14 cellular contexts compared by ENCODE assay signal in the genomic region with DNA sequence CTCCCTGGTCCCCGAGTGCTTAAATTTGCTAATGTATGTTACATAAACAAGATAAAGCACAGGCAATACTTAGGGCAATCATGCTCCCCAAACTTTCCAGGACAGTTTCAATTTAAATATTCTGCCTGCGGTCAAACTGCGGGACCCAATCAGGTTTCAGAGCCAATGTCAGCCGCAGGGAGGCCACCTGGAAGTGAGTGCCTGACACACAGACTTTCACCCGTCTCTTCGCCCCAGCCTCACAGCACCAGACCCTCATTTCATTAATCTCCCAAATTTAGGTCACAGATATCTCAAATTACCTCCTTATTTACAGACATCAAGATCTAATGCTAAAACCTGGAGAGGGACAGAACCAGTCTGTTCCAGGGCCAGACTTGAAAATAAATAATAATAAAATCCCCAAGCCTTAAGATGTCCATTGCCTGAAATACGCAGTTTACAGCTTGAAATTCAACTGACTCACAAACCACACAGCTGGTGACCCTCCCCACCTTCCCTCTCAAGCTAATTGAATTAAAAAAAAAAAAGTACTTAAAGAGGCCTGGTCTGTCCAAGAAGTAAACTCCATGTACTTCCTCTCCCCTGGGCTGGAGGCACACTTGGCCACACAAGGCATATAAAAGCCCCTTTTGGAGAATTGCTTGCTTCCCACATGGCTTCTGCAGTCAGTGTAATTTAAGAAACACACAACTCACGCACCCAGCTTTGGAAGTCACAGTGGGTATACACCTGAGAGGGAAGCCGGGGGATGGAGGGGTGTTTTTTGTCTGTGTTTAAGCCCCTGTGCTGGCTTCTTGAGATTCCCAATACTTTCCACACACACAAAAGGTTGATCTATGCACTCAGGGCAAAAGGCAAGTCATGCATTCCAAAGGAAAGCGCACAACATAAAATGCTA.
DNase-seq lines count a peak whose midpoint lies in the region; ATAC-seq and TF ChIP-seq lines count a peak whose summit lies in the region.
"Had no signal": no experiment of that assay in that cellular context is flagged by ENCODE, and none has a peak within 500 bp of the region (broad histone marks: within the 10 kb centered on the region; RNA-seq: fewer than 3 reads in every experiment).

No MANE protein-coding gene starts in this region.

- TF ChIP-seq CTCF in Caco-2 (IDR thresholded peaks at IDR 0.05; ENCODE audit: insufficient read depth in 1 of 2, low read depth in 1 of 2, low read length in 1 of 2, severe bottlenecking in 1 of 2, unreplicated experiment in 1 of 2) (no peak), endodermal cell (conservative IDR thresholded peaks at IDR 0.05) (no peak), lower lobe of right lung (IDR thresholded peaks at IDR 0.05) (no peak)

- no TSS peak for BruUV-seq in Caco-2 (replicated peaks; lab: Mats Ljungman, UMichigan)

- 80 to 90% methylated on average over 5 to 9 of the region's 10 CpGs for WGBS in endodermal cell (ENCODE audit: insufficient coverage in 1 of 2, insufficient read length in 1 of 2), 2 experiments

- H3K36me3 ChIP-seq in Caco-2 (ENCODE audit: control insufficient read depth, insufficient read depth, low read length): no peaks in the 10 kb centered on the region
- H3K36me3 ChIP-seq in endodermal cell (ENCODE audit: control insufficient read depth, insufficient read depth, low read length): no peaks in the 10 kb centered on the region
- no peaks in the 10 kb centered on the region for H3K36me3 ChIP-seq in CD8-positive, alpha-beta memory T cell (ENCODE audit: insufficient read depth, low read length)
- no peaks in the 10 kb centered on the region for H3K36me3 ChIP-seq in lower lobe of right lung

- H3K27me3 ChIP-seq in Caco-2 (replicated peaks; ENCODE audit: control insufficient read depth, insufficient read depth, low read length) (no peaks in the 10 kb centered on the region), endodermal cell (ENCODE audit: control insufficient read depth, insufficient read depth, low read length, poor library complexity, severe bottlenecking) (no peaks in the 10 kb centered on the region), lower lobe of right lung (ENCODE audit: low read depth) (no peaks in the 10 kb centered on the region)
- no peaks in the 10 kb centered on the region for H3K27me3 ChIP-seq in CD8-positive, alpha-beta memory T cell (ENCODE audit: insufficient read depth, low read length, poor library complexity, severe bottlenecking)

- H3K36me3 Mint-ChIP-seq in Caco-2 (ENCODE audit: insufficient read depth, unreplicated experiment): peaks cover 5% of the 10 kb centered on the region
- peaks cover 3% of the 10 kb centered on the region for H3K36me3 Mint-ChIP-seq in endodermal cell (ENCODE audit: low read depth)
- H3K36me3 Mint-ChIP-seq in CD8-positive, alpha-beta memory T cell: no peaks in the 10 kb centered on the region
- H3K36me3 Mint-ChIP-seq: CD8-positive, alpha-beta T cell had no signal

- H3K4me1 ChIP-seq in Caco-2 (no peaks in the 10 kb centered on the region), endodermal cell (ENCODE audit: control insufficient read depth, insufficient read depth, low read length) (no peaks in the 10 kb centered on the region), lower lobe of right lung (no peaks in the 10 kb centered on the region)
- H3K4me1 ChIP-seq in CD8-positive, alpha-beta memory T cell (ENCODE audit: insufficient read depth, low read length): no peaks in the 10 kb centered on the region

- H3K27me3 Mint-ChIP-seq in Caco-2 (ENCODE audit: insufficient read depth, unreplicated experiment): no peaks in the 10 kb centered on the region
- H3K27me3 Mint-ChIP-seq in endodermal cell (ENCODE audit: insufficient read depth): no peaks in the 10 kb centered on the region
- peaks cover 0 to 2% of the 10 kb centered on the region in 2 donors for H3K27me3 Mint-ChIP-seq in CD8-positive, alpha-beta memory T cell

- H3K4me3 ChIP-seq in Caco-2 (ENCODE audit: low read depth, low read length) (no peak overlapping the region), endodermal cell (ENCODE audit: low read length) (no peak overlapping the region), lower lobe of right lung (no peak overlapping the region)
- no peak overlapping the region for H3K4me3 ChIP-seq in CD8-positive, alpha-beta memory T cell (ENCODE audit: low read length)

- DNase-seq in Caco-2 (peak in 1 of 2 experiments; percentile 28), endodermal cell (peak; percentile 44), mucosa of gallbladder (ENCODE audit: low spot score) (peak; percentile 8), lower lobe of right lung (no peak)
- DNase-seq in CD8-positive, alpha-beta memory T cell: no peak
- DNase-seq in stimulated activated CD4-positive, alpha-beta T cell treated with anti-CD3 and anti-CD28 coated beads, Interleukin-15, amount 100 ng/mL, for 24 hours: no peak
- DNase-seq: activated CD4-positive, alpha-beta T cell treated with anti-CD3 and anti-CD28 coated beads, Interleukin-2, amount 50 U/mL, for 4 hours; activated T-cell treated with anti-CD3 and anti-CD28 coated beads, Interleukin-2, amount 50 U/mL, for 1 hour; CD8-positive, alpha-beta T cell; HCEC 1CT; NCI-H1436 had no signal

- intact Hi-C loops in Caco-2 (cut with micrococcal nuclease; ENCODE audit: unreplicated experiment): no loop called here
- intact Hi-C loops in lower lobe of right lung (cut with DNase I): no loop called here

- no peak overlapping the region for H3K9ac ChIP-seq in endodermal cell (ENCODE audit: extremely low read depth, low read length, poor library complexity, severe bottlenecking)

- ATAC-seq in lower lobe of right lung: no peak
- no peak for ATAC-seq in HG03280 (IDR thresholded peaks at IDR 0.05; ENCODE audit: unreplicated experiment)
- ATAC-seq: CD8-positive, alpha-beta T cell had no signal

- POLR2A ChIA-PET in Caco-2 (lab: Charles Lee): no interaction called here
- POLR2A ChIA-PET in CD8-positive, alpha-beta memory T cell (lab: Charles Lee): no interaction called here

- H3K9me3 ChIP-seq in Caco-2 (no peaks in the 10 kb centered on the region), endodermal cell (ENCODE audit: control insufficient read depth, low read length) (no peaks in the 10 kb centered on the region), lower lobe of right lung (no peaks in the 10 kb centered on the region)
- no peaks in the 10 kb centered on the region for H3K9me3 ChIP-seq in CD8-positive, alpha-beta memory T cell (ENCODE audit: low read length)

- peak overlapping the region; percentile 59 for H3K27ac Mint-ChIP-seq in Caco-2 (ENCODE audit: unreplicated experiment)
- H3K27ac Mint-ChIP-seq in endodermal cell: peak overlapping the region; percentile 39
- H3K27ac Mint-ChIP-seq in CD8-positive, alpha-beta memory T cell: no peak overlapping the region
- H3K27ac Mint-ChIP-seq: activated naive CD4-positive, alpha-beta T cell treated with anti-CD3 and anti-CD28 coated beads, Interleukin-2, amount 50 U/mL, for 24 hours; CD8-positive, alpha-beta T cell had no signal

- H3K4me1 Mint-ChIP-seq in Caco-2 (ENCODE audit: low read depth, unreplicated experiment): no peaks in the 10 kb centered on the region
- peaks cover 10% of the 10 kb centered on the region for H3K4me1 Mint-ChIP-seq in endodermal cell
- H3K4me1 Mint-ChIP-seq in CD8-positive, alpha-beta memory T cell: no peaks in the 10 kb centered on the region
- H3K4me1 Mint-ChIP-seq: activated naive CD4-positive, alpha-beta T cell treated with anti-CD3 and anti-CD28 coated beads, Interleukin-2, amount 50 U/mL, for 24 hours had no signal

- H3K27ac ChIP-seq in endodermal cell (ENCODE audit: low read depth, low read length): no peak overlapping the region
- H3K27ac ChIP-seq in CD8-positive, alpha-beta memory T cell (ENCODE audit: low read depth, low read length): no peak overlapping the region
- no peak overlapping the region for H3K27ac ChIP-seq in lower lobe of right lung

- H3K9me3 Mint-ChIP-seq in Caco-2 (ENCODE audit: unreplicated experiment) (peaks cover 12% of the 10 kb centered on the region), endodermal cell (peaks cover 16% of the 10 kb centered on the region)
- peaks cover 0 to 4% (median 3%) of the 10 kb centered on the region in 5 donors for H3K9me3 Mint-ChIP-seq in CD8-positive, alpha-beta memory T cell
- H3K9me3 Mint-ChIP-seq: activated naive CD4-positive, alpha-beta T cell treated with anti-CD3 and anti-CD28 coated beads, Interleukin-2, amount 50 U/mL, for 24 hours had no signal

- CTCF ChIA-PET in Caco-2 (lab: Charles Lee): no interaction called here
- CTCF ChIA-PET in CD8-positive, alpha-beta memory T cell (lab: Charles Lee): no interaction called here

- H3K4me3 Mint-ChIP-seq in Caco-2 (ENCODE audit: unreplicated experiment) (no peak overlapping the region), endodermal cell (no peak overlapping the region)
- H3K4me3 Mint-ChIP-seq in CD8-positive, alpha-beta memory T cell: no peak overlapping the region
- H3K4me3 Mint-ChIP-seq: activated naive CD4-positive, alpha-beta T cell treated with anti-CD3 and anti-CD28 coated beads, Interleukin-2, amount 50 U/mL, for 24 hours; CD8-positive, alpha-beta T cell had no signal

TF ChIP-seq in PFSK-1, 5 proteins besides CTCF, POLR2A, EP300 and RAD21 (continues in another document):
- 0 out of 2 replicates have a peak, but pooled peaks have one; percentile 29 for TF ChIP-seq SIN3A (IDR thresholded peaks at IDR 0.05; ENCODE audit: borderline replicate concordance, insufficient read depth, low read length)
- no peak for TF ChIP-seq TAF1 (IDR thresholded peaks at IDR 0.05; ENCODE audit: borderline replicate concordance, insufficient read depth, low read length)

Comparison
In these comparisons a context has a peak if more than half of its experiments do, and no peak if none do; other contexts are left out.
1. DNase-seq: peak in endodermal cell (single experiment) and mucosa of gallbladder (single experiment); none in CD8-positive, alpha-beta memory T cell (0 of 5), lower lobe of right lung (single experiment) and stimulated activated CD4-positive, alpha-beta T cell treated with anti-CD3 and anti-CD28 coated beads, Interleukin-15, amount 100 ng/mL, for 24 hours (single experiment).
2. H3K27ac Mint-ChIP-seq: peak in Caco-2 (single experiment) and endodermal cell (single experiment); none in CD8-positive, alpha-beta memory T cell (0 of 8).